In genomic region chrX:72123471-72124185, GRCh38 we compare ENCODE assay signal across 1 cellular context.
A peak's percentile ranks its signal among the peaks of the same experiment; 100 is the strongest.
TF ChIP-seq lines count a peak whose summit lies in the region.

No MANE protein-coding gene starts in this region.

TF ChIP-seq in GM12878, 131 proteins besides CTCF, POLR2A, EP300 and RAD21 (continued from another document):
- no peak for TF ChIP-seq TCF12 (IDR thresholded peaks at IDR 0.05; ENCODE audit: low read depth, low read length)
- no peak for TF ChIP-seq CHD1 (IDR thresholded peaks at IDR 0.05; ENCODE audit: low read depth, low read length)
- no peak for TF ChIP-seq MYC (IDR thresholded peaks at IDR 0.05; ENCODE audit: insufficient read depth, insufficient read length, insufficient replicate concordance, low read length, severe bottlenecking)
- TF ChIP-seq MEF2B (IDR thresholded peaks at IDR 0.05; ENCODE audit: partially characterized antibody, poor library complexity, severe bottlenecking): peak; percentile 45
- TF ChIP-seq, protein P1, sequence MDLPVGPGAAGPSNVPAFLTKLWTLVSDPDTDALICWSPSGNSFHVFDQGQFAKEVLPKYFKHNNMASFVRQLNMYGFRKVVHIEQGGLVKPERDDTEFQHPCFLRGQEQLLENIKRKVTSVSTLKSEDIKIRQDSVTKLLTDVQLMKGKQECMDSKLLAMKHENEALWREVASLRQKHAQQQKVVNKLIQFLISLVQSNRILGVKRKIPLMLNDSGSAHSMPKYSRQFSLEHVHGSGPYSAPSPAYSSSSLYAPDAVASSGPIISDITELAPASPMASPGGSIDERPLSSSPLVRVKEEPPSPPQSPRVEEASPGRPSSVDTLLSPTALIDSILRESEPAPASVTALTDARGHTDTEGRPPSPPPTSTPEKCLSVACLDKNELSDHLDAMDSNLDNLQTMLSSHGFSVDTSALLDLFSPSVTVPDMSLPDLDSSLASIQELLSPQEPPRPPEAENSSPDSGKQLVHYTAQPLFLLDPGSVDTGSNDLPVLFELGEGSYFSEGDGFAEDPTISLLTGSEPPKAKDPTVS (IDR thresholded peaks at IDR 0.05; ENCODE audit: low read depth, low read length): no peak
- no peak for TF ChIP-seq WRNIP1 (IDR thresholded peaks at IDR 0.05; ENCODE audit: borderline replicate concordance, low read depth, low read length)
